In the genomic region with DNA sequence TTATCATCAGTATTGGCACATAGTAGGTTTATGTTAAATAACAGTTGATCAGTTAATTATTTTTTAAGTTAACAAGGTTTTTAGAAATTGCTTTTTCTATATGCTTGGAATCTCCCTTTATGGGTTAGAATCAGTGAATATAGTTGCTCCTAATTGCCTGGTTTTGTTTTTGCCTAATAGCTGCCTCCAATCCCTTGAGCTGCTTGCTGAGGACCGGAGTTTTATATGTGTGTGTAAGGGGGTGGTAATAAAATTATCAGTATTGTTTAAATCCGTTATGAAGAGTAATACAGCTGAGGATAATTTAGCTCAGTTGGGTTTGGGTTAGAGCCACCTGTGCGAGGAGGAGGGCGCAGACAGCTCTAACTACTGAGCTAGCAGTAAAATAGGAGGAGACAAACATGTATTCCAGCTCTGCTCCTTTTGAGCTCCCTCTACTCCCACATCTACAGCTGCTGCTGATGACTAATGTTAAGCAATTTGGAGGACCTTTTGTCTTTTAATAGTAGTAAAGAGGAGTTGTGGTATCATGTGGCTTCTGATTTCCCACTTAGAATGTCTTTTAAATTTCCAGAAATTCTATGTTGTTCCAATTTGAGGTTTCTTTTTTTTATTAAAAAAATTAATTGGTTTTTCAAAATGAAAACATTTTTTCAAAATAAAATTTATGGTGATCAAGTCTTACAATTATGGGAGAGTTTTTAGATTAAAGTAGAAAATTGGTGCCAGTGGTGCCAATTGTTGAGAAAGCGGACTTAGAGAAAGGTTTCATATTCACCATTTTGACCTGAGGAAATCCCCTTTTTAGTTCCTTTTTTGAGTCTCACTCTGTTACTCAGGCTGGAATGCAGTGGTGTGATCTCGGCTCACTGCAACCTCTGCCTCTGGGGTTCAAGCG, we compare ENCODE assay signal across 9 cellular contexts.
DNase-seq lines count a peak whose midpoint lies in the region; FAIRE-seq and TF ChIP-seq lines count a peak whose summit lies in the region.
"Had no signal": no experiment of that assay in that cellular context is flagged by ENCODE, and none has a peak within 500 bp of the region (broad histone marks: within the 10 kb centered on the region; RNA-seq: fewer than 3 reads in every experiment).

No MANE protein-coding gene starts in this region.

- DNase-seq in GM18507 (ENCODE audit: extremely low spot score, insufficient read length, low read depth) = no peak
- peak; percentile 59 for DNase-seq in astrocyte of the cerebellum (ENCODE audit: low read depth)
- DNase-seq in activated CD8-positive, alpha-beta memory T cell treated with anti-CD3 and anti-CD28 coated beads, Interleukin-2, amount 50 U/mL, for 48 hours = no peak
- DNase-seq in amniotic stem cell (lab: John Stamatoyannopoulos, UW) = no peak
- DNase-seq in pons (ENCODE audit: low spot score) = no peak
- no peak for DNase-seq in cerebellar nuclear complex (lab: John Stamatoyannopoulos, UW)

- peaks cover 9% of the 10 kb centered on the region for H3K4me1 Mint-ChIP-seq in nephron

- no peak overlapping the region for H3K9ac ChIP-seq in HUES48 (ENCODE audit: low read depth, low read length)

- no peak overlapping the region for H3K4me3 ChIP-seq in HUES48 (ENCODE audit: low read depth, low read length)
- H3K4me3 ChIP-seq in astrocyte of the cerebellum (ENCODE audit: low read depth, low read length) = no peak overlapping the region
- H3K4me3 ChIP-seq: lung had no signal

- H3K27me3 Mint-ChIP-seq in nephron (ENCODE audit: low read depth) = no peaks in the 10 kb centered on the region

- no peaks in the 10 kb centered on the region for H3K27me3 ChIP-seq in HUES48 (ENCODE audit: control insufficient read depth, insufficient read depth, low read length)

- H3K4me1 ChIP-seq in HUES48 (ENCODE audit: control insufficient read depth, insufficient read depth, low read length) = peaks cover 7% of the 10 kb centered on the region

- H3K27ac ChIP-seq in HUES48 (ENCODE audit: low read depth, low read length) = peak overlapping the region; percentile 3

- TF ChIP-seq CTCF in astrocyte of the cerebellum (IDR thresholded peaks at IDR 0.05; ENCODE audit: low read depth, low read length, missing control alignments) (no peak), nephron (IDR thresholded peaks at IDR 0.05; ENCODE audit: unreplicated experiment in 3 of 3) (no peak)

- H3K9me3 ChIP-seq in HUES48 (ENCODE audit: control insufficient read depth, insufficient read depth, low read length) = no peaks in the 10 kb centered on the region

- H3K4me3 Mint-ChIP-seq in nephron = no peak overlapping the region

- FAIRE-seq in GM18507 (lab: Jason Lieb, UNC) = peak; percentile 89

- H3K9me3 Mint-ChIP-seq in nephron = peaks cover 6% of the 10 kb centered on the region

- peaks cover 41% of the 10 kb centered on the region for H3K36me3 Mint-ChIP-seq in nephron (ENCODE audit: low read depth)

- in situ Hi-C loops in astrocyte of the cerebellum (cut with HindIII; ENCODE audit: low sequenced_read_pairs) = no loop called here

- H3K27ac Mint-ChIP-seq in nephron = peak overlapping the region in 2 of 3 experiments; percentile 21 to 57

- H3K36me3 ChIP-seq in HUES48 (ENCODE audit: control insufficient read depth, insufficient read depth, low read length) = no peaks in the 10 kb centered on the region
